In genomic region chr12:51434305-51434704, GRCh38 we compare ENCODE assay signal across 28 cellular contexts. TPM values are rescaled to one million over a fixed set of nuclear protein-coding genes. Genes with fewer than 3 reads are reported as not detected.
A peak's percentile ranks its signal among the peaks of the same experiment; 100 is the strongest.
DNase-seq lines count a peak whose midpoint lies in the region; FAIRE-seq lines count a peak whose summit lies in the region.
"Had no signal": no experiment of that assay in that cellular context is flagged by ENCODE, and none has a peak within 500 bp of the region (broad histone marks: within the 10 kb centered on the region; RNA-seq: fewer than 3 reads in every experiment).

No MANE protein-coding gene starts in this region.

- in situ Hi-C loops in Caki2 (cut with HindIII; ENCODE audit: low pct_unique_long_range_greater_than_20kb, low sequenced_read_pairs) = no loop called here

- peak; percentile 26 for DNase-seq in Caki2 (ENCODE audit: low read depth)
- DNase-seq in NCI-H146 treated with DMSO at 0.1 percent for 48 hours (lab: John Stamatoyannopoulos, UW; ENCODE audit: unreplicated experiment) = peak; percentile 37
- peak; percentile 42 for DNase-seq in astrocyte of the hippocampus (ENCODE audit: low read depth, low spot score)
- peak; percentile 23 for DNase-seq in kidney glomerular epithelial cell (lab: John Stamatoyannopoulos, UW)
- DNase-seq in NCI-H128 (lab: John Stamatoyannopoulos, UW; ENCODE audit: unreplicated experiment) = no peak
- DNase-seq in activated CD4-positive, alpha-beta memory T cell treated with anti-CD3 and anti-CD28 coated beads for 36 hours = no peak
- DNase-seq in HTR-8/SVneo (ENCODE audit: insufficient read length, low spot score) = no peak
- DNase-seq in NCI-H2107 treated with DMSO at 0.1 percent for 48 hours (lab: John Stamatoyannopoulos, UW; ENCODE audit: unreplicated experiment) = no peak
- DNase-seq: activated CD4-positive, alpha-beta T cell treated with anti-CD3 and anti-CD28 coated beads, Interleukin-2, amount 50 U/mL, for 48 hours; activated CD4-positive, CD25-positive, alpha-beta regulatory T cell; activated CD8-positive, alpha-beta memory T cell treated with anti-CD3 and anti-CD28 coated beads, Interleukin-2, amount 50 U/mL, for 48 hours; amygdala; CD4-positive, alpha-beta memory T cell; DMS 273 treated with DMSO at 0.1 percent for 48 hours; H7; lower lobe of right lung; MG63; naive thymus-derived CD8-positive, alpha-beta T cell; NCI-H1105 treated with DMSO at 0.1 percent for 48 hours; NCI-H2081; Peyer's patch; T-helper 1 cell; transverse colon had no signal

- no peak for FAIRE-seq in HTR-8/SVneo (lab: Jason Lieb, UNC)
- FAIRE-seq: A549, keratinocyte had no signal

- CTCF ChIA-PET in activated CD4-positive, alpha-beta memory T cell treated with anti-CD3 and anti-CD28 coated beads for 36 hours (lab: Charles Lee) = no interaction called here

- H3K27ac Mint-ChIP-seq in activated CD4-positive, alpha-beta memory T cell treated with anti-CD3 and anti-CD28 coated beads for 36 hours = no peak overlapping the region
- H3K27ac Mint-ChIP-seq: activated naive CD4-positive, alpha-beta T cell treated with anti-CD3 and anti-CD28 coated beads, Interleukin-2, amount 50 U/mL, for 24 hours; activated T-helper 2 cell treated with anti-CD3 and anti-CD28 coated beads, Interferon-gamma antibody, Interleukin-2, Interleukin-4, amounts not matched to agents 10 μg/mL and 5 μg/mL and 100 μg/mL, durations not matched to agents 14 hours and 24 hours and 36 hours; CD4-positive, alpha-beta memory T cell; naive thymus-derived CD8-positive, alpha-beta T cell had no signal

- POLR2A ChIA-PET in activated CD4-positive, alpha-beta memory T cell treated with anti-CD3 and anti-CD28 coated beads for 36 hours (lab: Charles Lee) = no interaction called here

- H3K36me3 Mint-ChIP-seq in activated CD4-positive, alpha-beta memory T cell treated with anti-CD3 and anti-CD28 coated beads for 36 hours = no peaks in the 10 kb centered on the region
- H3K36me3 Mint-ChIP-seq: activated naive CD4-positive, alpha-beta T cell treated with anti-CD3 and anti-CD28 coated beads, Interleukin-2, amount 50 U/mL, for 24 hours; CD4-positive, alpha-beta memory T cell; naive thymus-derived CD8-positive, alpha-beta T cell had no signal

- H3K4me1 Mint-ChIP-seq in activated CD4-positive, alpha-beta memory T cell treated with anti-CD3 and anti-CD28 coated beads for 36 hours (ENCODE audit: low read depth) = peaks cover 4% of the 10 kb centered on the region

- intact Hi-C loops in activated CD4-positive, alpha-beta memory T cell treated with anti-CD3 and anti-CD28 coated beads for 36 hours (cut with micrococcal nuclease) = no loop called here

- no peaks in the 10 kb centered on the region for H3K27me3 Mint-ChIP-seq in activated CD4-positive, alpha-beta memory T cell treated with anti-CD3 and anti-CD28 coated beads for 36 hours
- H3K27me3 Mint-ChIP-seq: activated naive CD4-positive, alpha-beta T cell treated with anti-CD3 and anti-CD28 coated beads, Interleukin-2, amount 50 U/mL, for 24 hours; CD4-positive, alpha-beta memory T cell had no signal

- H3K4me3 Mint-ChIP-seq in activated CD4-positive, alpha-beta memory T cell treated with anti-CD3 and anti-CD28 coated beads for 36 hours = no peak overlapping the region
- H3K4me3 Mint-ChIP-seq: activated naive CD4-positive, alpha-beta T cell treated with anti-CD3 and anti-CD28 coated beads, Interleukin-2, amount 50 U/mL, for 24 hours; CD4-positive, alpha-beta memory T cell; naive thymus-derived CD8-positive, alpha-beta T cell had no signal

- H3K9me3 Mint-ChIP-seq in activated CD4-positive, alpha-beta memory T cell treated with anti-CD3 and anti-CD28 coated beads for 36 hours = no peaks in the 10 kb centered on the region
- H3K9me3 Mint-ChIP-seq: activated naive CD4-positive, alpha-beta T cell treated with anti-CD3 and anti-CD28 coated beads, Interleukin-2, amount 50 U/mL, for 24 hours; activated T-helper 2 cell treated with anti-CD3 and anti-CD28 coated beads, Interferon-gamma antibody, Interleukin-2, Interleukin-4, amounts not matched to agents 10 μg/mL and 5 μg/mL and 100 μg/mL, durations not matched to agents 14 hours and 24 hours and 36 hours; naive thymus-derived CD8-positive, alpha-beta T cell had no signal

RNA-seq across cellular contexts. Expression of gene SLC4A8, which starts 9.7 kb away (rescaled TPM):
- 8.0 and 16.3 TPM in 2 replicates for total RNA-seq in Caki2 (2014; rRNA removed; shearing (Covaris generic); ENCODE audit: low replicate concordance)
- total RNA-seq in activated CD4-positive, alpha-beta memory T cell treated with anti-CD3 and anti-CD28 coated beads for 36 hours = 1 to 10 TPM; 1.8 to 3.7 TPM

RNA-seq across cellular contexts. Expression of gene GALNT6, which starts 43.1 kb away (rescaled TPM):
- total RNA-seq in Caki2 (2014; rRNA removed; shearing (Covaris generic); ENCODE audit: low replicate concordance) = not detected in 2 replicates
- total RNA-seq in activated CD4-positive, alpha-beta memory T cell treated with anti-CD3 and anti-CD28 coated beads for 36 hours = 10 to 100 TPM; 13.1 to 15.8 TPM
- total RNA-seq: NCI-H460 had no signal

Comparison
In these comparisons a context has a peak if more than half of its experiments do, and no peak if none do; other contexts are left out.
1. DNase-seq: peak in Caki2 (single experiment), NCI-H146 treated with DMSO at 0.1 percent for 48 hours (single experiment), astrocyte of the hippocampus (single experiment) and kidney glomerular epithelial cell (single experiment); none in NCI-H128 (single experiment), activated CD4-positive, alpha-beta memory T cell treated with anti-CD3 and anti-CD28 coated beads for 36 hours (single experiment), HTR-8/SVneo (single experiment) and NCI-H2107 treated with DMSO at 0.1 percent for 48 hours (single experiment).
2. RNA of gene GALNT6, which starts 43.1 kb away (total RNA-seq): 13.1 to 15.8 TPM in activated CD4-positive, alpha-beta memory T cell treated with anti-CD3 and anti-CD28 coated beads for 36 hours; not detected in Caki2; every median in the first group is over 10 times any median in the second.